In the genomic region with DNA sequence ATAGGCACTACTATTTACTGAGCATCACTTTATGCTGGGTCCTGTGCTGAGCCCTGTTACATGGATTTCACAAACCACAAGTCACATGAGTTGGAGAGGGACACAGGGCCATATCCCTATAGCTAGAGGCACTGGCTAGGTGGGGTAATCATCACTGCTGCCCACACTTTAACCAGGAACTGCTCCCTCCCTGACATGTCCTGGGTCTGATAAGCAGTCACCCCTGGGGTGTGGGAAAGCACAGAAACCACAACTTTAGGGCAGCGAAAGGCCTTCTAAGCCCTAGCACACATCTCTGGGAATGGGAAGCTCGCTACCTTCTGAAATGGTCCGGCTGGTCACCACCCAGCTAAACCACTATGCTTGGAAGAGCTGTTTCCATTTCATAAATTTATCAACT, we compare ENCODE assay signal across 22 cellular contexts.
"Had no signal": no experiment of that assay in that cellular context is flagged by ENCODE, and none has a peak within 500 bp of the region (broad histone marks: within the 10 kb centered on the region; RNA-seq: fewer than 3 reads in every experiment).

No MANE protein-coding gene starts in this region.

- H3K4me3 Mint-ChIP-seq: activated CD8-positive, alpha-beta T cell treated with anti-CD3 and anti-CD28 coated beads, Interleukin-2, amount 10 ng/mL, durations not matched to agents 7 days and 5 days; neural crest cell; stimulated activated naive B cell treated with anti-CD40 and anti-IgM and Interleukin-4, amounts not matched to agents 10 μg/mL and 1 μg/mL and 100 μg/mL, for 72 hours; WTC11 had no signal

- H3K9me3 Mint-ChIP-seq: activated naive CD4-positive, alpha-beta T cell treated with anti-CD3 and anti-CD28 coated beads, Interleukin-2, amount 50 U/mL, for 72 hours; neural crest cell; stimulated activated naive B cell treated with anti-CD40 and anti-IgM and Interleukin-4, amounts not matched to agents 10 μg/mL and 1 μg/mL and 100 μg/mL, for 72 hours; WTC11 had no signal

- H2AFZ ChIP-seq: parathyroid adenoma had no signal

- DNase-seq: activated CD4-positive, alpha-beta T cell treated with anti-CD3 and anti-CD28 coated beads for 4 hours; activated CD8-positive, alpha-beta memory T cell treated with anti-CD3 and anti-CD28 coated beads, Interleukin-2, amount 50 U/mL, for 4 hours; activated CD8-positive, alpha-beta T cell treated with anti-CD3 and anti-CD28 coated beads, Interleukin-2, amount 10 ng/mL, durations not matched to agents 7 days and 5 days; activated gamma-delta T cell; activated T-cell treated with anti-CD3 and anti-CD28 coated beads, Interleukin-2, amount 50 U/mL, for 48 hours; brain microvascular endothelial cell; effector memory CD4-positive, alpha-beta T cell; heart left ventricle; midbrain; stimulated activated CD4-positive, alpha-beta T cell treated with anti-CD3 and anti-CD28 coated beads, Interleukin-2, amount 100 ng/mL, for 48 hours; stimulated activated naive B cell treated with anti-CD40 and anti-IgM and Interleukin-4, amounts not matched to agents 10 μg/mL and 1 μg/mL and 100 μg/mL, for 72 hours; T-helper 1 cell; T1000; thyroid gland; uterus had no signal

- H3K4me1 Mint-ChIP-seq: stimulated activated naive B cell treated with anti-CD40 and anti-IgM and Interleukin-4, amounts not matched to agents 10 μg/mL and 1 μg/mL and 100 μg/mL, for 72 hours had no signal

- H3K36me3 Mint-ChIP-seq: activated naive CD4-positive, alpha-beta T cell treated with anti-CD3 and anti-CD28 coated beads, Interleukin-2, amount 50 U/mL, for 72 hours; stimulated activated naive B cell treated with anti-CD40 and anti-IgM and Interleukin-4, amounts not matched to agents 10 μg/mL and 1 μg/mL and 100 μg/mL, for 72 hours had no signal

- ATAC-seq: activated CD8-positive, alpha-beta T cell treated with anti-CD3 and anti-CD28 coated beads, Interleukin-2, amount 10 ng/mL, durations not matched to agents 7 days and 5 days; activated naive CD4-positive, alpha-beta T cell treated with anti-CD3 and anti-CD28 coated beads, Interleukin-2, amount 50 U/mL, for 72 hours; stimulated activated naive B cell treated with anti-CD40 and anti-IgM and Interleukin-4, amounts not matched to agents 10 μg/mL and 1 μg/mL and 100 μg/mL, for 72 hours; WTC11 had no signal

- H3K27ac ChIP-seq: brain microvascular endothelial cell, epithelial cell of prostate, parathyroid adenoma, thyroid gland, uterus had no signal

- H3K36me3 ChIP-seq: uterus had no signal

- H3K4me1 ChIP-seq: parathyroid adenoma, uterus had no signal

- FAIRE-seq: frontal cortex had no signal

- H3K27me3 Mint-ChIP-seq: stimulated activated naive B cell treated with anti-CD40 and anti-IgM and Interleukin-4, amounts not matched to agents 10 μg/mL and 1 μg/mL and 100 μg/mL, for 72 hours had no signal

- H3K4me3 ChIP-seq: heart left ventricle, lung, thyroid gland, uterus had no signal

- H3K9me3 ChIP-seq: heart left ventricle, thyroid gland, uterus had no signal

- H3K27ac Mint-ChIP-seq: activated CD8-positive, alpha-beta T cell treated with anti-CD3 and anti-CD28 coated beads, Interleukin-2, amount 10 ng/mL, durations not matched to agents 7 days and 5 days; activated naive CD4-positive, alpha-beta T cell treated with anti-CD3 and anti-CD28 coated beads, Interleukin-2, amount 50 U/mL, for 72 hours; stimulated activated naive B cell treated with anti-CD40 and anti-IgM and Interleukin-4, amounts not matched to agents 10 μg/mL and 1 μg/mL and 100 μg/mL, for 72 hours; WTC11 had no signal

- H3K27me3 ChIP-seq: brain microvascular endothelial cell, heart left ventricle, thyroid gland, uterus had no signal

- H3K9ac ChIP-seq: parathyroid adenoma had no signal

- H3K79me2 ChIP-seq: parathyroid adenoma had no signal
